Comparison of ENCODE assay signal across 1 cellular context in the genomic region with DNA sequence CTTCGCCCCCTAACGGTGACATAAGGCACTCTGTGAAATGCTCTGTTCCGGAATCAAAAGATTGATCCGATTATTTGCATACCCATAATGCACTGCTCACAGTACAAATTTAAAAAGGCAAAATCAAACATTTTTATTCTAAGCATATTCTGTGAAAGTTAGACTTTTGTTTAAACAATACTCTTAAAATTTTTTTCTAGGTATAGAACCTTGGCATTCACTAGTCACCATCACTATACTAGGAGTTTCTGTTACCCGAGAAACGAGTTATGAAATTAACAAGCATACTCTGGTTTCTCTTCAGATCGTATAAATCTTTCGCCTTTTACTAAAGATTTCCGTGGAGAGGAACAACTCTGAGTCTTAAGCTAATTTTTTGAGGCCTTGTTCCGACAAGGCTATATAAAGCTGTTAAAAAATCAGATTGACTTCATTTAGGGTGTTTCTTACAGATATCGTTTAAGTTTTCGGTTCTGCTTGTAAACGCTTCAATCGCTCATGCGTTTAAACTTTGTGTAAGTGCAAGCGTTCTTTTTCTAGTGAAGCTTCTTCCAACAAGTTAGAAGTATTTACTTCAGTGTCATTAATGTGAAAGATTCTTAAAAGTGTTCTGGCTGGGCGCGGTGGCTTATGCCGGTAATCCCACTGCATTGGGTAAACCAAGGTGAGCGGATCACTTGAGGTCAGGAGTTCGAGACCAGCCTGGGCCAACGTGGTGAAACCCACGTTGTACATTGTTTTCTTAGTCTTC.
A peak's percentile ranks its signal among the peaks of the same experiment; 100 is the strongest.
TF ChIP-seq lines count a peak whose summit lies in the region.

Gene RNU5B-1 (plus strand): TSS at position 285 of the 751 bp plus-strand sequence.

TF ChIP-seq in K562, 482 proteins besides CTCF, POLR2A, EP300 and RAD21 (continued from another document and continues in another):
- TF ChIP-seq RNF219 (CRISPR knock-in tag; IDR thresholded peaks at IDR 0.05) (peak; percentile 95), RBM14 (IDR thresholded peaks at IDR 0.05; ENCODE audit: borderline replicate concordance, insufficient read depth, low read depth, low read length) (0 out of 2 replicates have a peak, but pooled peaks have one; percentile 27), PTBP1 (IDR thresholded peaks at IDR 0.05; ENCODE audit: low read depth, low read length) (peak; percentile 64; the same call in 1 of the 2 replicates), PURB (CRISPR knock-in tag; IDR thresholded peaks at IDR 0.05; ENCODE audit: low read depth) (no peak), ZC3H11A (IDR thresholded peaks at IDR 0.05; ENCODE audit: low read depth, low read length) (no peak), UBTF (IDR thresholded peaks at IDR 0.05; ENCODE audit: borderline replicate concordance in 1 of 2, low read depth in 2 of 2, low read length in 2 of 2) (no peak), OTX1 (CRISPR knock-in tag; IDR thresholded peaks at IDR 0.05) (peak; percentile 99), FOXJ2 (tag; IDR thresholded peaks at IDR 0.05) (peak; percentile 82; the same call in 1 of the 2 replicates), TAF15 (IDR thresholded peaks at IDR 0.05; ENCODE audit: low read depth, low read length) (no peak), BRF1 (IDR thresholded peaks at IDR 0.05; ENCODE audit: borderline replicate concordance, extremely low read depth, insufficient read length) (no peak), MXI1 (IDR thresholded peaks at IDR 0.05; ENCODE audit: low read depth, low read length) (peak; percentile 68), RERE (CRISPR knock-in tag; IDR thresholded peaks at IDR 0.05; ENCODE audit: borderline replicate concordance) (peak; percentile 68; the same call in 1 of the 2 replicates), RB1 (IDR thresholded peaks at IDR 0.05; ENCODE audit: low read depth) (peak; percentile 76), BACH1 (tag; IDR thresholded peaks at IDR 0.05) (peak; percentile 84), ZFX (CRISPR knock-in tag; IDR thresholded peaks at IDR 0.05) (peak; percentile 88), JUN (IDR thresholded peaks at IDR 0.05; ENCODE audit: borderline replicate concordance, low read depth, low read length) (0 out of 2 replicates have a peak, but pooled peaks have one; percentile 29), JUN (CRISPR knock-in tag; IDR thresholded peaks at IDR 0.05; ENCODE audit: borderline replicate concordance) (no peak), LEF1 (IDR thresholded peaks at IDR 0.05) (peak; percentile 85), HCFC1 (IDR thresholded peaks at IDR 0.05; ENCODE audit: low read depth, low read length) (peak; percentile 66), HLTF (IDR thresholded peaks at IDR 0.05) (peak; percentile 75), MECOM (CRISPR knock-in tag; IDR thresholded peaks at IDR 0.05) (peak; percentile 60; the same call in 1 of the 2 replicates), ZNF699 (CRISPR knock-in tag; IDR thresholded peaks at IDR 0.05; ENCODE audit: insufficient replicate concordance) (no peak), NCOA2 (IDR thresholded peaks at IDR 0.05; ENCODE audit: partially characterized antibody in 2 of 2) (peak in 1 of 2 experiments; percentile 15), PHF21A (IDR thresholded peaks at IDR 0.05; ENCODE audit: borderline replicate concordance, low read depth) (peak; percentile 95), SMARCA5 (IDR thresholded peaks at IDR 0.05) (no peak), NUFIP1 (IDR thresholded peaks at IDR 0.05; ENCODE audit: partially characterized antibody) (peak; percentile 98), SNIP1 (IDR thresholded peaks at IDR 0.05; ENCODE audit: low read depth) (peak; percentile 78), TAF1 (IDR thresholded peaks at IDR 0.05; ENCODE audit: control insufficient read depth, extremely low read depth, insufficient read depth, low read length, severe bottlenecking) (peak; percentile 73), HNRNPK (IDR thresholded peaks at IDR 0.05; ENCODE audit: low read depth, low read length, poor library complexity, severe bottlenecking) (no peak)
- TF ChIP-seq, protein P1, sequence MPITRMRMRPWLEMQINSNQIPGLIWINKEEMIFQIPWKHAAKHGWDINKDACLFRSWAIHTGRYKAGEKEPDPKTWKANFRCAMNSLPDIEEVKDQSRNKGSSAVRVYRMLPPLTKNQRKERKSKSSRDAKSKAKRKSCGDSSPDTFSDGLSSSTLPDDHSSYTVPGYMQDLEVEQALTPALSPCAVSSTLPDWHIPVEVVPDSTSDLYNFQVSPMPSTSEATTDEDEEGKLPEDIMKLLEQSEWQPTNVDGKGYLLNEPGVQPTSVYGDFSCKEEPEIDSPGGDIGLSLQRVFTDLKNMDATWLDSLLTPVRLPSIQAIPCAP (CRISPR knock-in tag; IDR thresholded peaks at IDR 0.05; ENCODE audit: borderline replicate concordance) = peak; percentile 94
- TF ChIP-seq, protein P2, sequence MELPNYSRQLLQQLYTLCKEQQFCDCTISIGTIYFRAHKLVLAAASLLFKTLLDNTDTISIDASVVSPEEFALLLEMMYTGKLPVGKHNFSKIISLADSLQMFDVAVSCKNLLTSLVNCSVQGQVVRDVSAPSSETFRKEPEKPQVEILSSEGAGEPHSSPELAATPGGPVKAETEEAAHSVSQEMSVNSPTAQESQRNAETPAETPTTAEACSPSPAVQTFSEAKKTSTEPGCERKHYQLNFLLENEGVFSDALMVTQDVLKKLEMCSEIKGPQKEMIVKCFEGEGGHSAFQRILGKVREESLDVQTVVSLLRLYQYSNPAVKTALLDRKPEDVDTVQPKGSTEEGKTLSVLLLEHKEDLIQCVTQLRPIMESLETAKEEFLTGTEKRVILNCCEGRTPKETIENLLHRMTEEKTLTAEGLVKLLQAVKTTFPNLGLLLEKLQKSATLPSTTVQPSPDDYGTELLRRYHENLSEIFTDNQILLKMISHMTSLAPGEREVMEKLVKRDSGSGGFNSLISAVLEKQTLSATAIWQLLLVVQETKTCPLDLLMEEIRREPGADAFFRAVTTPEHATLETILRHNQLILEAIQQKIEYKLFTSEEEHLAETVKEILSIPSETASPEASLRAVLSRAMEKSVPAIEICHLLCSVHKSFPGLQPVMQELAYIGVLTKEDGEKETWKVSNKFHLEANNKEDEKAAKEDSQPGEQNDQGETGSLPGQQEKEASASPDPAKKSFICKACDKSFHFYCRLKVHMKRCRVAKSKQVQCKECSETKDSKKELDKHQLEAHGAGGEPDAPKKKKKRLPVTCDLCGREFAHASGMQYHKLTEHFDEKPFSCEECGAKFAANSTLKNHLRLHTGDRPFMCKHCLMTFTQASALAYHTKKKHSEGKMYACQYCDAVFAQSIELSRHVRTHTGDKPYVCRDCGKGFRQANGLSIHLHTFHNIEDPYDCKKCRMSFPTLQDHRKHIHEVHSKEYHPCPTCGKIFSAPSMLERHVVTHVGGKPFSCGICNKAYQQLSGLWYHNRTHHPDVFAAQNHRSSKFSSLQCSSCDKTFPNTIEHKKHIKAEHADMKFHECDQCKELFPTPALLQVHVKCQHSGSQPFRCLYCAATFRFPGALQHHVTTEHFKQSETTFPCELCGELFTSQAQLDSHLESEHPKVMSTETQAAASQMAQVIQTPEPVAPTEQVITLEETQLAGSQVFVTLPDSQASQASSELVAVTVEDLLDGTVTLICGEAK (IDR thresholded peaks at IDR 0.05) = peak; percentile 45; the same call in 1 of the 2 replicates
- TF ChIP-seq, protein P2 (CRISPR knock-in tag; IDR thresholded peaks at IDR 0.05) = peak; percentile 70
- TF ChIP-seq, protein P3, sequence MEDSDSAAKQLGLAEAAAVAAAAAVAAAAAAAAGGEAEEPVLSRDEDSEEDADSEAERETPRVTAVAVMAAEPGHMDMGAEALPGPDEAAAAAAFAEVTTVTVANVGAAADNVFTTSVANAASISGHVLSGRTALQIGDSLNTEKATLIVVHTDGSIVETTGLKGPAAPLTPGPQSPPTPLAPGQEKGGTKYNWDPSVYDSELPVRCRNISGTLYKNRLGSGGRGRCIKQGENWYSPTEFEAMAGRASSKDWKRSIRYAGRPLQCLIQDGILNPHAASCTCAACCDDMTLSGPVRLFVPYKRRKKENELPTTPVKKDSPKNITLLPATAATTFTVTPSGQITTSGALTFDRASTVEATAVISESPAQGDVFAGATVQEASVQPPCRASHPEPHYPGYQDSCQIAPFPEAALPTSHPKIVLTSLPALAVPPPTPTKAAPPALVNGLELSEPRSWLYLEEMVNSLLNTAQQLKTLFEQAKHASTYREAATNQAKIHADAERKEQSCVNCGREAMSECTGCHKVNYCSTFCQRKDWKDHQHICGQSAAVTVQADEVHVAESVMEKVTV (CRISPR knock-in tag; IDR thresholded peaks at IDR 0.05) = peak; percentile 73
